Comparison of ENCODE assay signal across 8 cellular contexts in genomic region chr15:22757440-22758071, GRCh38. TPM values are rescaled to one million over a fixed set of nuclear protein-coding genes. Genes with fewer than 3 reads are reported as not detected.
DNase-seq lines count a peak whose midpoint lies in the region; ATAC-seq lines count a peak whose summit lies in the region.
"Not testable (repeated sequence)": the region's sequence is repeated elsewhere in the genome, so short reads cannot be mapped to it uniquely, and the experiment has no call there.

No MANE protein-coding gene starts in this region.

- peaks cover 18% of the 10 kb centered on the region for H3K4me1 Mint-ChIP-seq in dendritic cell treated with granulocyte-macrophage colony-stimulating factor and Interleukin-4, amounts not matched to agents 40 ng/mL and 50 ng/mL, for 4 days (ENCODE audit: low read depth)

- H3K36me3 Mint-ChIP-seq in dendritic cell treated with granulocyte-macrophage colony-stimulating factor and Interleukin-4, amounts not matched to agents 40 ng/mL and 50 ng/mL, for 4 days (ENCODE audit: low read depth) = not testable (repeated sequence)

- ATAC-seq in GM18498 (IDR thresholded peaks at IDR 0.05; ENCODE audit: unreplicated experiment) (peak; percentile 74), HG02981 (IDR thresholded peaks at IDR 0.05; ENCODE audit: unreplicated experiment) (peak; percentile 41), aorta (ENCODE audit: low FRiP score) (peak; percentile 76)

- H3K27ac Mint-ChIP-seq in dendritic cell treated with granulocyte-macrophage colony-stimulating factor and Interleukin-4, amounts not matched to agents 40 ng/mL and 50 ng/mL, for 4 days = not testable (repeated sequence)

- intact Hi-C loops in dendritic cell treated with granulocyte-macrophage colony-stimulating factor and Interleukin-4, amounts not matched to agents 40 ng/mL and 50 ng/mL, for 4 days (cut with micrococcal nuclease); aorta (cut with DNase I): not testable (repeated sequence)

- DNase-seq in NCI-H69 (lab: John Stamatoyannopoulos, UW) (peak; percentile 73), left kidney (ENCODE audit: low read depth, low spot score) (peak; percentile 91), aorta (peak; percentile 63 to 83)
- peak; percentile 76 for DNase-seq in activated CD8-positive, alpha-beta memory T cell treated with anti-CD3 and anti-CD28 coated beads, Interleukin-2, amount 50 U/mL, for 48 hours

- H3K36me3 ChIP-seq in aorta (ENCODE audit: control insufficient read depth in 1 of 2, insufficient read depth in 2 of 2, low read length in 1 of 2) = not testable (repeated sequence)

- peaks cover 26% of the 10 kb centered on the region for H3K27me3 Mint-ChIP-seq in dendritic cell treated with granulocyte-macrophage colony-stimulating factor and Interleukin-4, amounts not matched to agents 40 ng/mL and 50 ng/mL, for 4 days

- not testable (repeated sequence) for H3K4me1 ChIP-seq in aorta (ENCODE audit: control insufficient read depth in 1 of 2, insufficient read depth in 2 of 2, low read length in 2 of 2)

- H3K9me3 Mint-ChIP-seq in dendritic cell treated with granulocyte-macrophage colony-stimulating factor and Interleukin-4, amounts not matched to agents 40 ng/mL and 50 ng/mL, for 4 days = not testable (repeated sequence)

- H3K27me3 ChIP-seq in aorta (ENCODE audit: control insufficient read depth in 1 of 2, insufficient read depth in 2 of 2, low read length in 1 of 2) = not testable (repeated sequence)

- not testable (repeated sequence) for H3K9me3 ChIP-seq in aorta (ENCODE audit: control insufficient read depth, low read length)

- WGBS in aorta, 2 donors = 2% methylated on average over 51 to 55 of the region's 55 CpGs

- H3K27ac ChIP-seq in skin epidermis; aorta (ENCODE audit: low read depth in 1 of 2, low read length in 2 of 2): not testable (repeated sequence)

- peak overlapping the region; percentile 77 for H3K4me3 Mint-ChIP-seq in dendritic cell treated with granulocyte-macrophage colony-stimulating factor and Interleukin-4, amounts not matched to agents 40 ng/mL and 50 ng/mL, for 4 days

- H3K4me3 ChIP-seq in skin epidermis (peak overlapping the region; percentile 15 to 45 (median 24)), aorta (ENCODE audit: low read length in 2 of 2) (peak overlapping the region; percentile 6 to 54)

RNA-seq across cellular contexts. Expression of gene NIPA1, which starts 28.9 kb away (rescaled TPM):
- total RNA-seq in aorta = 10 to 100 TPM in 1 of 2 donors, 1 to 10 TPM in 1; 9.8 to 13.8 TPM
- polyA plus RNA-seq in aorta = 1 to 10 TPM; 3.7 to 4.3 TPM
